In genomic region chr1:22287946-22288520, GRCh38 we compare ENCODE assay signal across 28 cellular contexts.
DNase-seq lines count a peak whose midpoint lies in the region; ATAC-seq and TF ChIP-seq lines count a peak whose summit lies in the region.
"Had no signal": no experiment of that assay in that cellular context is flagged by ENCODE, and none has a peak within 500 bp of the region (broad histone marks: within the 10 kb centered on the region; RNA-seq: fewer than 3 reads in every experiment).

No MANE protein-coding gene starts in this region.

- H3K4me1 Mint-ChIP-seq in nephron, result peaks cover 42% of the 10 kb centered on the region
- H3K4me1 Mint-ChIP-seq in activated CD8-positive, alpha-beta T cell treated with anti-CD3 and anti-CD28 coated beads, Interleukin-2, amount 10 ng/mL, durations not matched to agents 7 days and 5 days (ENCODE audit: low read depth), result no peaks in the 10 kb centered on the region
- H3K4me1 Mint-ChIP-seq: activated CD4-positive, alpha-beta T cell treated with anti-CD3 and anti-CD28 coated beads, Interleukin-2, amount 10 ng/mL, durations not matched to agents 24 days and 14 days had no signal

- no peak for ATAC-seq in activated CD8-positive, alpha-beta T cell treated with anti-CD3 and anti-CD28 coated beads, Interleukin-2, amount 10 ng/mL, durations not matched to agents 7 days and 5 days
- ATAC-seq: activated T-cell treated with anti-CD3 and anti-CD28 coated beads, Interleukin-2, amount 50 U/mL, for 72 hours; body of pancreas; gastroesophageal sphincter; HCT116; left colon; Panc1; right cardiac atrium; WTC11 had no signal

- TF ChIP-seq CTCF in epithelial cell of esophagus (IDR thresholded peaks at IDR 0.05; ENCODE audit: insufficient read depth, low read depth, low read length, missing control alignments) (no peak), nephron (IDR thresholded peaks at IDR 0.05; ENCODE audit: unreplicated experiment in 3 of 3) (no peak)

- POLR2A ChIA-PET in activated CD8-positive, alpha-beta T cell treated with anti-CD3 and anti-CD28 coated beads, Interleukin-2, amount 10 ng/mL, durations not matched to agents 7 days and 5 days (lab: Charles Lee), result no interaction called here

- peak; percentile 28 for DNase-seq in activated CD8-positive, alpha-beta memory T cell treated with anti-CD3 and anti-CD28 coated beads for 24 hours
- DNase-seq in activated CD8-positive, alpha-beta memory T cell treated with anti-CD3 and anti-CD28 coated beads, Interleukin-2, amount 50 U/mL, for 4 hours, result no peak
- DNase-seq in epithelial cell of esophagus (ENCODE audit: low read depth) (peak; percentile 19), NCI-H345 (lab: John Stamatoyannopoulos, UW) (no peak), SHP77 treated with DMSO at 0.1 percent for 48 hours (lab: John Stamatoyannopoulos, UW) (no peak), NCI-H1417 treated with DMSO at 0.1 percent for 48 hours (lab: John Stamatoyannopoulos, UW) (no peak)
- no peak for DNase-seq in activated CD8-positive, alpha-beta T cell treated with anti-CD3 and anti-CD28 coated beads, Interleukin-2, amount 10 ng/mL, durations not matched to agents 7 days and 5 days
- DNase-seq: 8988T; activated CD4-positive, alpha-beta T cell treated with anti-CD3 and anti-CD28 coated beads, Interleukin-2, amount 10 ng/mL, durations not matched to agents 24 days and 14 days; activated naive CD4-positive, alpha-beta T cell; activated T-cell treated with anti-CD3 and anti-CD28 coated beads, Interleukin-2, amount 50 U/mL, for 72 hours; body of pancreas; Caco-2; DND-41; left colon; NCI-H1436; NCI-H2081 treated with DMSO at 0.1 percent for 48 hours; right cardiac atrium; Right ventricle myocardium superior; spleen; stimulated activated CD4-positive, alpha-beta T cell treated with anti-CD3 and anti-CD28 coated beads, Interleukin-2, amount 100 ng/mL, for 24 hours; stimulated activated CD8-positive, alpha-beta memory T cell treated with anti-CD3 and anti-CD28 coated beads, Interleukin-4, amount 100 ng/mL, for 48 hours had no signal

- H3K27ac Mint-ChIP-seq in nephron, result peak overlapping the region in 2 of 3 experiments; percentile 71 to 78
- no peak overlapping the region for H3K27ac Mint-ChIP-seq in activated CD8-positive, alpha-beta T cell treated with anti-CD3 and anti-CD28 coated beads, Interleukin-2, amount 10 ng/mL, durations not matched to agents 7 days and 5 days
- H3K27ac Mint-ChIP-seq: activated CD4-positive, alpha-beta T cell treated with anti-CD3 and anti-CD28 coated beads, Interleukin-2, amount 10 ng/mL, durations not matched to agents 24 days and 14 days; activated T-cell treated with anti-CD3 and anti-CD28 coated beads, Interleukin-2, amount 50 U/mL, for 72 hours; stimulated activated naive CD8-positive, alpha-beta T cell treated with anti-CD3 and anti-CD28 coated beads, Interleukin-15, Interleukin-2, amounts not matched to agents 100 ng/mL and 50 ng/mL, for 24 hours; WTC11 had no signal

- no peaks in the 10 kb centered on the region for H3K9me3 Mint-ChIP-seq in nephron
- no peaks in the 10 kb centered on the region for H3K9me3 Mint-ChIP-seq in activated CD8-positive, alpha-beta T cell treated with anti-CD3 and anti-CD28 coated beads, Interleukin-2, amount 10 ng/mL, durations not matched to agents 7 days and 5 days (ENCODE audit: insufficient read depth)
- H3K9me3 Mint-ChIP-seq: activated CD4-positive, alpha-beta T cell treated with anti-CD3 and anti-CD28 coated beads, Interleukin-2, amount 10 ng/mL, durations not matched to agents 24 days and 14 days; activated T-cell treated with anti-CD3 and anti-CD28 coated beads, Interleukin-2, amount 50 U/mL, for 72 hours; stimulated activated naive CD8-positive, alpha-beta T cell treated with anti-CD3 and anti-CD28 coated beads, Interleukin-15, Interleukin-2, amounts not matched to agents 100 ng/mL and 50 ng/mL, for 24 hours; WTC11 had no signal

- CTCF ChIA-PET in activated CD8-positive, alpha-beta T cell treated with anti-CD3 and anti-CD28 coated beads, Interleukin-2, amount 10 ng/mL, durations not matched to agents 7 days and 5 days (lab: Charles Lee), result no interaction called here

- no peak overlapping the region for H3K4me3 ChIP-seq in epithelial cell of esophagus (ENCODE audit: low read length)
- H3K4me3 ChIP-seq: body of pancreas, gastroesophageal sphincter, spleen had no signal

- H3K27me3 Mint-ChIP-seq in nephron (ENCODE audit: low read depth), result peaks cover 19% of the 10 kb centered on the region
- peaks cover 13% of the 10 kb centered on the region for H3K27me3 Mint-ChIP-seq in activated CD8-positive, alpha-beta T cell treated with anti-CD3 and anti-CD28 coated beads, Interleukin-2, amount 10 ng/mL, durations not matched to agents 7 days and 5 days (ENCODE audit: low read depth)
- H3K27me3 Mint-ChIP-seq: activated CD4-positive, alpha-beta T cell treated with anti-CD3 and anti-CD28 coated beads, Interleukin-2, amount 10 ng/mL, durations not matched to agents 24 days and 14 days had no signal

- peak overlapping the region in 1 of 3 experiments; percentile 23 for H3K4me3 Mint-ChIP-seq in nephron
- no peak overlapping the region for H3K4me3 Mint-ChIP-seq in activated CD8-positive, alpha-beta T cell treated with anti-CD3 and anti-CD28 coated beads, Interleukin-2, amount 10 ng/mL, durations not matched to agents 7 days and 5 days
- H3K4me3 Mint-ChIP-seq: activated CD4-positive, alpha-beta T cell treated with anti-CD3 and anti-CD28 coated beads, Interleukin-2, amount 10 ng/mL, durations not matched to agents 24 days and 14 days; activated T-cell treated with anti-CD3 and anti-CD28 coated beads, Interleukin-2, amount 50 U/mL, for 72 hours; stimulated activated naive CD8-positive, alpha-beta T cell treated with anti-CD3 and anti-CD28 coated beads, Interleukin-15, Interleukin-2, amounts not matched to agents 100 ng/mL and 50 ng/mL, for 24 hours; WTC11 had no signal

- H3K36me3 Mint-ChIP-seq in nephron (ENCODE audit: low read depth), result no peaks in the 10 kb centered on the region
- no peaks in the 10 kb centered on the region for H3K36me3 Mint-ChIP-seq in activated CD8-positive, alpha-beta T cell treated with anti-CD3 and anti-CD28 coated beads, Interleukin-2, amount 10 ng/mL, durations not matched to agents 7 days and 5 days (ENCODE audit: low read depth)
- H3K36me3 Mint-ChIP-seq: WTC11 had no signal

Comparison
In these comparisons a context has a peak if more than half of its experiments do, and no peak if none do; other contexts are left out.
1. DNase-seq: peak in activated CD8-positive, alpha-beta memory T cell treated with anti-CD3 and anti-CD28 coated beads for 24 hours (single experiment) and epithelial cell of esophagus (single experiment); none in activated CD8-positive, alpha-beta memory T cell treated with anti-CD3 and anti-CD28 coated beads, Interleukin-2, amount 50 U/mL, for 4 hours (single experiment), NCI-H345 (single experiment), SHP77 treated with DMSO at 0.1 percent for 48 hours (single experiment), activated CD8-positive, alpha-beta T cell treated with anti-CD3 and anti-CD28 coated beads, Interleukin-2, amount 10 ng/mL, durations not matched to agents 7 days and 5 days (single experiment) and NCI-H1417 treated with DMSO at 0.1 percent for 48 hours (single experiment).